ENCODE assay signal across 23 cellular contexts in genomic region chr17:61967729-61968128, GRCh38. TPM values are rescaled to one million over a fixed set of nuclear protein-coding genes. Genes with fewer than 3 reads are reported as not detected.
A peak's percentile ranks its signal among the peaks of the same experiment; 100 is the strongest.
DNase-seq lines count a peak whose midpoint lies in the region; ATAC-seq, FAIRE-seq and TF ChIP-seq lines count a peak whose summit lies in the region.
"Had no signal": no experiment of that assay in that cellular context is flagged by ENCODE, and none has a peak within 500 bp of the region (broad histone marks: within the 10 kb centered on the region; RNA-seq: fewer than 3 reads in every experiment).

No MANE protein-coding gene starts in this region.

- POLR2A ChIA-PET in A549 (lab: Yijun Ruan, JAX), result no interaction called here
- POLR2A ChIA-PET in CD8-positive, alpha-beta T cell (lab: Charles Lee), result no interaction called here
- POLR2A ChIA-PET in T-cell (lab: Charles Lee), result no interaction called here

- peaks cover 49% of the 10 kb centered on the region for H3K36me3 ChIP-seq in CD8-positive, alpha-beta T cell (ENCODE audit: insufficient read depth, low read length)

- H3K27me3 ChIP-seq in CD8-positive, alpha-beta T cell (ENCODE audit: insufficient read depth, low read length), result no peaks in the 10 kb centered on the region

- TF ChIP-seq EP300 in A549 (IDR thresholded peaks at IDR 0.05), result no peak

- no peaks in the 10 kb centered on the region for H3K9me3 ChIP-seq in A549
- no peaks in the 10 kb centered on the region for H3K9me3 ChIP-seq in CD8-positive, alpha-beta T cell (ENCODE audit: low read length)
- H3K9me3 ChIP-seq: SK-N-SH had no signal

- no peak for ATAC-seq in A549
- no peak for ATAC-seq in CD8-positive, alpha-beta T cell
- ATAC-seq in T-cell (replicated peaks in 1 of 4), result no peak
- ATAC-seq in stimulated activated naive B cell treated with anti-CD40 and anti-IgM and Interleukin-4, amounts not matched to agents 10 μg/mL and 1 μg/mL and 100 μg/mL, for 72 hours (replicated peaks), result no peak
- ATAC-seq in GM21717 (IDR thresholded peaks at IDR 0.05; ENCODE audit: unreplicated experiment), result no peak
- ATAC-seq in GM18511 (IDR thresholded peaks at IDR 0.05; ENCODE audit: unreplicated experiment), result no peak
- ATAC-seq: HepG2, PC-3 had no signal

- 90% methylated on average over 2 of the region's 2 CpGs for WGBS in A549 (ENCODE audit: missing lambda C conversion rate)

- DNase-seq in A549 (ENCODE audit: low read depth in 1 of 2, low spot score in 1 of 2) (no peak), T-cell (no peak), endothelial cell (ENCODE audit: low spot score) (no peak), anterior cingulate cortex (lab: John Stamatoyannopoulos, UW) (no peak)
- DNase-seq in CD8-positive, alpha-beta T cell, result no peak
- DNase-seq in stimulated activated naive B cell treated with anti-CD40 and anti-IgM and Interleukin-4, amounts not matched to agents 10 μg/mL and 1 μg/mL and 100 μg/mL, for 72 hours, result no peak
- DNase-seq: C1 segment of cervical spinal cord; CD8-positive, alpha-beta memory T cell; DMS 273 treated with DMSO at 0.1 percent for 48 hours; DMS79 treated with DMSO at 0.1 percent for 48 hours; H7; KBM-7; MV-4-11; NCI-H1105; NCI-H1436 treated with DMSO at 0.1 percent for 48 hours; NCI-H187 treated with DMSO at 0.1 percent for 48 hours; NCI-H524; NCI-H748 treated with DMSO at 0.1 percent for 48 hours; PC-3; SK-N-SH had no signal

- H3K4me2 ChIP-seq in A549, result no peak overlapping the region
- H3K4me2 ChIP-seq: SK-N-SH had no signal

- no peaks in the 10 kb centered on the region for H3K9me3 Mint-ChIP-seq in CD8-positive, alpha-beta T cell
- H3K9me3 Mint-ChIP-seq in T-cell, result no peaks in the 10 kb centered on the region
- H3K9me3 Mint-ChIP-seq in endothelial cell (ENCODE audit: unreplicated experiment), result no peaks in the 10 kb centered on the region
- no peaks in the 10 kb centered on the region for H3K9me3 Mint-ChIP-seq in stimulated activated naive B cell treated with anti-CD40 and anti-IgM and Interleukin-4, amounts not matched to agents 10 μg/mL and 1 μg/mL and 100 μg/mL, for 72 hours
- H3K9me3 Mint-ChIP-seq: CD8-positive, alpha-beta memory T cell had no signal

- CTCF ChIA-PET in A549 (lab: Yijun Ruan, JAX), result interaction anchor here (0.5 to 2.7 kb wide), 2 partner anchors 10 to 13 kb away, joined by 6 to 7 read pairs; no protein-coding TSS in a partner anchor
- CTCF ChIA-PET in CD8-positive, alpha-beta T cell (lab: Charles Lee), result no interaction called here
- CTCF ChIA-PET in T-cell (lab: Charles Lee), result no interaction called here

- no peak for TF ChIP-seq RAD21 in A549 (conservative IDR thresholded peaks at IDR 0.05 in 1 of 2, IDR thresholded peaks at IDR 0.05 in 1 of 2)

- H3K27me3 Mint-ChIP-seq in CD8-positive, alpha-beta T cell (ENCODE audit: low read depth), result no peaks in the 10 kb centered on the region
- H3K27me3 Mint-ChIP-seq in T-cell (no peaks in the 10 kb centered on the region), endothelial cell (ENCODE audit: unreplicated experiment) (no peaks in the 10 kb centered on the region)
- H3K27me3 Mint-ChIP-seq in stimulated activated naive B cell treated with anti-CD40 and anti-IgM and Interleukin-4, amounts not matched to agents 10 μg/mL and 1 μg/mL and 100 μg/mL, for 72 hours, result no peaks in the 10 kb centered on the region
- H3K27me3 Mint-ChIP-seq: CD8-positive, alpha-beta memory T cell had no signal

- no peak overlapping the region for H3K4me3 Mint-ChIP-seq in CD8-positive, alpha-beta T cell
- H3K4me3 Mint-ChIP-seq in T-cell (no peak overlapping the region), endothelial cell (ENCODE audit: unreplicated experiment) (peak overlapping the region; percentile 15)
- H3K4me3 Mint-ChIP-seq in stimulated activated naive B cell treated with anti-CD40 and anti-IgM and Interleukin-4, amounts not matched to agents 10 μg/mL and 1 μg/mL and 100 μg/mL, for 72 hours, result no peak overlapping the region
- H3K4me3 Mint-ChIP-seq: CD8-positive, alpha-beta memory T cell had no signal

- H3K4me3 ChIP-seq in A549, result no peak overlapping the region
- no peak overlapping the region for H3K4me3 ChIP-seq in CD8-positive, alpha-beta T cell (ENCODE audit: low read depth, low read length)

- no peak for TF ChIP-seq POLR2A in A549 (IDR thresholded peaks at IDR 0.05; ENCODE audit: low read length)

- peaks cover 7% of the 10 kb centered on the region for H3K4me1 Mint-ChIP-seq in CD8-positive, alpha-beta T cell (ENCODE audit: low read depth)
- H3K4me1 Mint-ChIP-seq in T-cell, result peaks cover 0 to 4% (median 4%) of the 10 kb centered on the region in 3 donors
- no peaks in the 10 kb centered on the region for H3K4me1 Mint-ChIP-seq in endothelial cell (ENCODE audit: unreplicated experiment)
- no peaks in the 10 kb centered on the region for H3K4me1 Mint-ChIP-seq in stimulated activated naive B cell treated with anti-CD40 and anti-IgM and Interleukin-4, amounts not matched to agents 10 μg/mL and 1 μg/mL and 100 μg/mL, for 72 hours

- intact Hi-C loops in CD8-positive, alpha-beta T cell (cut with DNase I, micrococcal nuclease), result no loop called here

- peak overlapping the region; percentile 7 for H3K27ac Mint-ChIP-seq in CD8-positive, alpha-beta T cell
- H3K27ac Mint-ChIP-seq in T-cell (peak overlapping the region; percentile 13 to 28), endothelial cell (ENCODE audit: unreplicated experiment) (no peak overlapping the region)
- no peak overlapping the region for H3K27ac Mint-ChIP-seq in stimulated activated naive B cell treated with anti-CD40 and anti-IgM and Interleukin-4, amounts not matched to agents 10 μg/mL and 1 μg/mL and 100 μg/mL, for 72 hours

- no peak overlapping the region for H3K27ac ChIP-seq in A549
- H3K27ac ChIP-seq in CD8-positive, alpha-beta T cell (ENCODE audit: low read depth, low read length), result no peak overlapping the region

- peaks cover 67% of the 10 kb centered on the region for H3K36me3 Mint-ChIP-seq in CD8-positive, alpha-beta T cell
- H3K36me3 Mint-ChIP-seq in T-cell, result peaks cover 19% of the 10 kb centered on the region
- H3K36me3 Mint-ChIP-seq in endothelial cell (ENCODE audit: low read depth, unreplicated experiment), result peaks cover 5% of the 10 kb centered on the region
- peaks cover 8 to 9% of the 10 kb centered on the region in 2 donors for H3K36me3 Mint-ChIP-seq in stimulated activated naive B cell treated with anti-CD40 and anti-IgM and Interleukin-4, amounts not matched to agents 10 μg/mL and 1 μg/mL and 100 μg/mL, for 72 hours

- peak; percentile 32 for FAIRE-seq in A549 (lab: Jason Lieb, UNC)
- FAIRE-seq: HepG2 had no signal

- H3K4me1 ChIP-seq in A549, result no peaks in the 10 kb centered on the region
- H3K4me1 ChIP-seq in CD8-positive, alpha-beta T cell (ENCODE audit: insufficient read depth, low read length), result no peaks in the 10 kb centered on the region

- TF ChIP-seq CTCF in A549 (IDR thresholded peaks at IDR 0.05) (no peak), endothelial cell (IDR thresholded peaks at IDR 0.05; ENCODE audit: unreplicated experiment) (no peak)
- no peak for TF ChIP-seq CTCF in CD8-positive, alpha-beta T cell (IDR thresholded peaks at IDR 0.05)

TF ChIP-seq in A549, 52 proteins besides CTCF, POLR2A, EP300 and RAD21:
- TF ChIP-seq NPAS2 (CRISPR knock-in tag; IDR thresholded peaks at IDR 0.05; ENCODE audit: borderline replicate concordance), result no peak
- TF ChIP-seq ZNF302 (CRISPR knock-in tag; IDR thresholded peaks at IDR 0.05), result no peak
- TF ChIP-seq ZSCAN20 (CRISPR knock-in tag; IDR thresholded peaks at IDR 0.05), result no peak
- no peak for TF ChIP-seq TP53 (CRISPR knock-in tag; IDR thresholded peaks at IDR 0.05)
- TF ChIP-seq MAFK (IDR thresholded peaks at IDR 0.05; ENCODE audit: partially characterized antibody), result no peak
- no peak for TF ChIP-seq ZC3H11A (IDR thresholded peaks at IDR 0.05)
- TF ChIP-seq EHF (CRISPR knock-in tag; IDR thresholded peaks at IDR 0.05), result no peak
- no peak for TF ChIP-seq POLR2AphosphoS2 (conservative IDR thresholded peaks at IDR 0.05; ENCODE audit: low read length)
- TF ChIP-seq TFCP2L1 (CRISPR knock-in tag; IDR thresholded peaks at IDR 0.05), result no peak
- no peak for TF ChIP-seq CEBPB (IDR thresholded peaks at IDR 0.05)
- no peak for TF ChIP-seq MAZ (IDR thresholded peaks at IDR 0.05; ENCODE audit: borderline replicate concordance, low read depth, low read length)
- no peak for TF ChIP-seq ATOH8 (CRISPR knock-in tag; IDR thresholded peaks at IDR 0.05; ENCODE audit: low read depth)
- TF ChIP-seq HOXB5 (CRISPR knock-in tag; IDR thresholded peaks at IDR 0.05), result no peak
- no peak for TF ChIP-seq E2F6 (IDR thresholded peaks at IDR 0.05; ENCODE audit: borderline replicate concordance, low read depth)
- no peak for TF ChIP-seq HES2 (IDR thresholded peaks at IDR 0.05)
- TF ChIP-seq ESRRA (IDR thresholded peaks at IDR 0.05; ENCODE audit: borderline replicate concordance, low read length), result no peak
- no peak for TF ChIP-seq NFE2L2 (conservative IDR thresholded peaks at IDR 0.05; ENCODE audit: low read length)
- TF ChIP-seq BHLHE40 (IDR thresholded peaks at IDR 0.05; ENCODE audit: low read depth, low read length), result no peak
TF ChIP-seq in A549: peak in this region for 0.

RNA-seq across cellular contexts. Expression of gene INTS2, which starts 39.9 kb away (rescaled TPM):
- polyA plus RNA-seq in A549 (2011; rRNA removed), result 33.9 and 35.0 TPM in 2 replicates
- polyA plus RNA-seq in A549 (2012; cell fraction: cytosol; rRNA removed), result 5.2 and 5.8 TPM in 2 replicates
- polyA plus RNA-seq in A549 (2012; cell fraction: nucleus; rRNA removed), result 8.5 and 13.6 TPM in 2 replicates
- polyA plus RNA-seq in A549 (2017; fragmentation: RNase III; extraction: RNeasy Plus Mini Kit Qiagen cat#74134 plus additional on column Dnase treatment), result 12.5 to 14.0 TPM (median 12.7 TPM) in 3 replicates
- polyA minus RNA-seq in A549 (2011; rRNA and poly(A)+ RNA removed), result 40.2 and 44.4 TPM in 2 replicates
- total RNA-seq in CD8-positive, alpha-beta T cell, result 1 to 10 TPM; 9.4 to 9.6 TPM
- 10 to 100 TPM; 15.2 to 21.2 (median 16.9) TPM for total RNA-seq in T-cell
- 12.3 TPM for total RNA-seq in endothelial cell (ENCODE audit: unreplicated experiment)

Comparison
In these comparisons a context has a peak if more than half of its experiments do, and no peak if none do; other contexts are left out.
1. H3K27ac Mint-ChIP-seq: peak in CD8-positive, alpha-beta T cell (single experiment) and T-cell (2 of 2); none in endothelial cell (single experiment) and stimulated activated naive B cell treated with anti-CD40 and anti-IgM and Interleukin-4, amounts not matched to agents 10 μg/mL and 1 μg/mL and 100 μg/mL, for 72 hours (single experiment).